9 cellular contexts compared by ENCODE assay signal in genomic region chr14:68961781-68962584, GRCh38. TPM values are rescaled to one million over a fixed set of nuclear protein-coding genes. Genes with fewer than 3 reads are reported as not detected.
DNase-seq lines count a peak whose midpoint lies in the region; ATAC-seq and TF ChIP-seq lines count a peak whose summit lies in the region.
"Had no signal": no experiment of that assay in that cellular context is flagged by ENCODE, and none has a peak within 500 bp of the region (broad histone marks: within the 10 kb centered on the region; RNA-seq: fewer than 3 reads in every experiment).

No MANE protein-coding gene starts in this region.

- H3K4me1 ChIP-seq in RWPE2 (ENCODE audit: insufficient read depth, poor library complexity, severe bottlenecking) (peaks cover 100% of the 10 kb centered on the region), thoracic aorta (ENCODE audit: control insufficient read depth in 1 of 2, low read depth in 2 of 2) (peaks cover 63 to 100% of the 10 kb centered on the region in 2 donors)

- H3K27ac ChIP-seq in RWPE2 (ENCODE audit: poor library complexity, severe bottlenecking) = peak overlapping the region; percentile 98
- peak overlapping the region; percentile 64 to 95 for H3K27ac ChIP-seq in thoracic aorta

- peak; percentile 65 for ATAC-seq in RWPE2 (ENCODE audit: low read depth)
- no peak for ATAC-seq in thoracic aorta (ENCODE audit: insufficient number of reproducible peaks, low FRiP score, low read depth)
- no peak for ATAC-seq in HG03442 (IDR thresholded peaks at IDR 0.05; ENCODE audit: unreplicated experiment)

- H3K27me3 ChIP-seq in RWPE2 (ENCODE audit: insufficient read depth, poor library complexity, severe bottlenecking) (no peaks in the 10 kb centered on the region), thoracic aorta (replicated peaks; ENCODE audit: insufficient read depth) (no peaks in the 10 kb centered on the region)

- H3K36me3 ChIP-seq in RWPE2 (ENCODE audit: low read depth) (peaks cover 90% of the 10 kb centered on the region), thoracic aorta (no peaks in the 10 kb centered on the region)

- H3K4me3 ChIP-seq in RWPE2 (ENCODE audit: severe bottlenecking) (no peak overlapping the region), thoracic aorta (peak overlapping the region; percentile 34)

- no peak for TF ChIP-seq CTCF in RWPE2 (IDR thresholded peaks at IDR 0.05; ENCODE audit: poor library complexity, severe bottlenecking)
- TF ChIP-seq CTCF in thoracic aorta (IDR thresholded peaks at IDR 0.05) = no peak

- H3K9me3 ChIP-seq in RWPE2 (ENCODE audit: severe bottlenecking) (no peaks in the 10 kb centered on the region), thoracic aorta (no peaks in the 10 kb centered on the region)

- DNase-seq in NCI-H748 (lab: John Stamatoyannopoulos, UW; ENCODE audit: unreplicated experiment) (peak; percentile 78), NCI-H748 treated with DMSO at 0.1 percent for 48 hours (lab: John Stamatoyannopoulos, UW) (no peak), RWPE2 (ENCODE audit: low spot score) (peak; percentile 99), glomerular visceral epithelial cell (ENCODE audit: extremely low spot score) (peak; percentile 96), thoracic aorta (ENCODE audit: low spot score) (no peak)
- DNase-seq in effector CD4-positive, alpha-beta T cell = no peak
- no peak for DNase-seq in activated CD8-positive, alpha-beta memory T cell treated with anti-CD3 and anti-CD28 coated beads for 24 hours
- DNase-seq: MV-4-11 had no signal

RNA-seq across cellular contexts. Expression of gene ACTN1, which starts 17.1 kb away (rescaled TPM):
- total RNA-seq in thoracic aorta = 1,000 to 10,000 TPM; 1,201 to 1,291 TPM

Comparison
In these comparisons a context has a peak if more than half of its experiments do, and no peak if none do; other contexts are left out.
1. DNase-seq: peak in NCI-H748 (single experiment), RWPE2 (single experiment) and glomerular visceral epithelial cell (single experiment); none in NCI-H748 treated with DMSO at 0.1 percent for 48 hours (single experiment), thoracic aorta (single experiment), effector CD4-positive, alpha-beta T cell (single experiment) and activated CD8-positive, alpha-beta memory T cell treated with anti-CD3 and anti-CD28 coated beads for 24 hours (single experiment).